ENCODE assay signal across 8 cellular contexts in genomic region chr10:61987537-61987936, GRCh38.
DNase-seq lines count a peak whose midpoint lies in the region; ATAC-seq and TF ChIP-seq lines count a peak whose summit lies in the region.

No MANE protein-coding gene starts in this region.

- H2BK20ac ChIP-seq in H9 (ENCODE audit: low read depth, low read length, poor library complexity, severe bottlenecking): no peak overlapping the region

- H3K36me3 Mint-ChIP-seq in activated naive CD8-positive, alpha-beta T cell treated with anti-CD3 and anti-CD28 coated beads, Interleukin-2, amount 50 U/mL, for 24 hours (ENCODE audit: low read depth): peaks cover 32% of the 10 kb centered on the region
- peaks cover 0 to 5% (median 0%) of the 10 kb centered on the region in 3 experiments; a peak in 2 of 7 replicates for H3K36me3 Mint-ChIP-seq in H9 (ENCODE audit: insufficient read depth in 1 of 3, low read depth in 3 of 3)

- 100% methylated on average over 1 of the region's 3 CpGs for WGBS in H9 (ENCODE audit: extremely low coverage, insufficient read length, low lambda C conversion rate)

- H3K4me2 ChIP-seq in H9 (ENCODE audit: insufficient read depth, insufficient read length, low read length): no peak overlapping the region

- no peak for TF ChIP-seq CTCF in H9 (conservative IDR thresholded peaks at IDR 0.05)

- H3K14ac ChIP-seq in H9 (ENCODE audit: insufficient read depth, low read length): no peak overlapping the region

- no peak overlapping the region for H2BK15ac ChIP-seq in H9 (ENCODE audit: low read depth, low read length)

- H3K4me3 Mint-ChIP-seq in activated naive CD8-positive, alpha-beta T cell treated with anti-CD3 and anti-CD28 coated beads, Interleukin-2, amount 50 U/mL, for 24 hours: peak overlapping the region; percentile 69
- H3K4me3 Mint-ChIP-seq in H9: no peak overlapping the region

- no peaks in the 10 kb centered on the region for H3K9me3 Mint-ChIP-seq in activated naive CD8-positive, alpha-beta T cell treated with anti-CD3 and anti-CD28 coated beads, Interleukin-2, amount 50 U/mL, for 24 hours
- peaks cover 0 to 4% of the 10 kb centered on the region in 2 experiments; a peak in 4 of 5 replicates for H3K9me3 Mint-ChIP-seq in H9

- H3K4me3 ChIP-seq in stomach smooth muscle (ENCODE audit: low read length in 2 of 2): peak overlapping the region; percentile 18 to 54

- H2BK5ac ChIP-seq in H9 (ENCODE audit: insufficient read length, low read length): no peak overlapping the region

- no peak overlapping the region for H2AFZ ChIP-seq in H9 (ENCODE audit: low read length)

- H4K91ac ChIP-seq in H9 (ENCODE audit: insufficient read length, low read depth, low read length): no peak overlapping the region

- no peak overlapping the region for H3K23ac ChIP-seq in H9 (ENCODE audit: insufficient read length, low read depth, low read length)

- no peak overlapping the region for H4K8ac ChIP-seq in H9 (replicated peaks; ENCODE audit: insufficient read length, low read depth, low read length)

- no peak overlapping the region for H3T11ph ChIP-seq in H9 (ENCODE audit: low read length)

- peak; percentile 31 to 33 for ATAC-seq in activated CD4-positive, CD25-positive, alpha-beta regulatory T cell treated with anti-CD3 and anti-CD28 coated beads, Interleukin-2, amount 50 U/mL, for 24 hours
- ATAC-seq in HG03025 (IDR thresholded peaks at IDR 0.05; ENCODE audit: low FRiP score, unreplicated experiment): peak; percentile 26
- peak; percentile 26 for ATAC-seq in activated naive CD8-positive, alpha-beta T cell treated with anti-CD3 and anti-CD28 coated beads, Interleukin-2, amount 50 U/mL, for 24 hours

- no peaks in the 10 kb centered on the region for H3K27me3 Mint-ChIP-seq in activated naive CD8-positive, alpha-beta T cell treated with anti-CD3 and anti-CD28 coated beads, Interleukin-2, amount 50 U/mL, for 24 hours
- H3K27me3 Mint-ChIP-seq in H9 (ENCODE audit: low read depth): no peaks in the 10 kb centered on the region

- H3K79me2 ChIP-seq in H9 (ENCODE audit: insufficient read depth, low read length): no peaks in the 10 kb centered on the region

- H3K27ac ChIP-seq in stomach smooth muscle (ENCODE audit: low read length) (peak overlapping the region; percentile 19), H9 (ENCODE audit: insufficient read length, low read depth, low read length) (no peak overlapping the region)

- H3K27me3 ChIP-seq in stomach smooth muscle (ENCODE audit: control insufficient read depth in 1 of 2, insufficient read depth in 2 of 2, low read length in 2 of 2) (no peaks in the 10 kb centered on the region), H9 (ENCODE audit: insufficient read depth, low read length) (no peaks in the 10 kb centered on the region)

- H3K79me1 ChIP-seq in H9 (ENCODE audit: insufficient read depth, low read depth, low read length, poor library complexity, severe bottlenecking): no peaks in the 10 kb centered on the region

- no peak overlapping the region for H3K18ac ChIP-seq in H9 (ENCODE audit: insufficient read length, low read depth, low read length)

- H3K56ac ChIP-seq in H9 (ENCODE audit: insufficient read length, low read depth, low read length): no peak overlapping the region

- H2AK5ac ChIP-seq in H9 (ENCODE audit: insufficient read length, low read length): no peak overlapping the region

- peak overlapping the region in 1 of 2 donors; percentile 27 for H3K9ac ChIP-seq in stomach smooth muscle (ENCODE audit: low read length in 2 of 2)
- H3K9ac ChIP-seq in H9 (ENCODE audit: extremely low read depth, insufficient read length, low read length): no peak overlapping the region

- H3K27ac Mint-ChIP-seq in activated naive CD8-positive, alpha-beta T cell treated with anti-CD3 and anti-CD28 coated beads, Interleukin-2, amount 50 U/mL, for 24 hours: peak overlapping the region; percentile 97
- no peak overlapping the region for H3K27ac Mint-ChIP-seq in H9

- H2BK120ac ChIP-seq in H9 (ENCODE audit: low read depth, low read length, poor library complexity, severe bottlenecking): no peak overlapping the region

- no peak overlapping the region for H4K5ac ChIP-seq in H9 (ENCODE audit: insufficient read length, low read depth, low read length)

- H3K36me3 ChIP-seq in stomach smooth muscle (ENCODE audit: control insufficient read depth in 2 of 2, insufficient read depth in 2 of 2, low read length in 2 of 2): no peaks in the 10 kb centered on the region

- DNase-seq in activated CD4-positive, CD25-positive, alpha-beta regulatory T cell treated with anti-CD3 and anti-CD28 coated beads, Interleukin-2, amount 50 U/mL, for 72 hours: no peak
- DNase-seq in activated naive CD8-positive, alpha-beta T cell treated with anti-CD3 and anti-CD28 coated beads, Interleukin-2, amount 50 U/mL, for 24 hours: no peak
- DNase-seq in NCI-H82 treated with DMSO at 0.1 percent for 48 hours (lab: John Stamatoyannopoulos, UW; ENCODE audit: unreplicated experiment) (no peak), H9 (no peak), GM03348 (ENCODE audit: low spot score) (no peak)

- H2BK12ac ChIP-seq in H9 (ENCODE audit: insufficient read length, low read depth, low read length): no peak overlapping the region

- no peaks in the 10 kb centered on the region for H3K9me3 ChIP-seq in stomach smooth muscle (ENCODE audit: control insufficient read depth in 2 of 2, low read length in 2 of 2)
- no peaks in the 10 kb centered on the region for H3K9me3 ChIP-seq in H9 (ENCODE audit: control insufficient read depth, low read depth, low read length)

- H3K4me1 ChIP-seq in stomach smooth muscle (ENCODE audit: control insufficient read depth, insufficient read depth, low read length) (no peaks in the 10 kb centered on the region), H9 (ENCODE audit: insufficient read depth, low read length) (peaks cover 17% of the 10 kb centered on the region)

- no peak overlapping the region for H3K4ac ChIP-seq in H9 (ENCODE audit: low read depth, low read length)

- H3K4me1 Mint-ChIP-seq in activated naive CD8-positive, alpha-beta T cell treated with anti-CD3 and anti-CD28 coated beads, Interleukin-2, amount 50 U/mL, for 24 hours: peaks cover 82% of the 10 kb centered on the region
- peaks cover 42 to 47% of the 10 kb centered on the region in 2 experiments for H3K4me1 Mint-ChIP-seq in H9

- H3K23me2 ChIP-seq in H9 (ENCODE audit: insufficient read length, low read depth, low read length, poor library complexity, severe bottlenecking): no peaks in the 10 kb centered on the region

- H4K20me1 ChIP-seq in H9 (ENCODE audit: control insufficient read depth, insufficient read depth, insufficient read length): no peaks in the 10 kb centered on the region
